ENCODE assay signal across 14 cellular contexts in genomic region chr18:50334546-50335152, GRCh38. TPM values are rescaled to one million over a fixed set of nuclear protein-coding genes. Genes with fewer than 3 reads are reported as not detected.
DNase-seq lines count a peak whose midpoint lies in the region; ATAC-seq and TF ChIP-seq lines count a peak whose summit lies in the region.
"Had no signal": no experiment of that assay in that cellular context is flagged by ENCODE, and none has a peak within 500 bp of the region (broad histone marks: within the 10 kb centered on the region; RNA-seq: fewer than 3 reads in every experiment).

No MANE protein-coding gene starts in this region.

- no peaks in the 10 kb centered on the region for H3K36me3 ChIP-seq in naive thymus-derived CD4-positive, alpha-beta T cell (ENCODE audit: control insufficient read depth in 2 of 3, insufficient read depth in 3 of 3, low read length in 3 of 3)
- H3K36me3 ChIP-seq: heart right ventricle, lower lobe of right lung had no signal

- peaks cover 0 to 12% (median 2%) of the 10 kb centered on the region in 11 donors for H3K9me3 Mint-ChIP-seq in naive thymus-derived CD4-positive, alpha-beta T cell
- peaks cover 2% of the 10 kb centered on the region for H3K9me3 Mint-ChIP-seq in activated CD8-positive, alpha-beta T cell treated with anti-CD3 and anti-CD28 coated beads for 36 hours
- H3K9me3 Mint-ChIP-seq: effector memory CD8-positive, alpha-beta T cell had no signal

- no peak for DNase-seq in naive thymus-derived CD4-positive, alpha-beta T cell
- DNase-seq in RKO (ENCODE audit: low spot score) (no peak), cardiac septum (ENCODE audit: low spot score) (no peak)
- no peak for DNase-seq in activated CD8-positive, alpha-beta T cell treated with anti-CD3 and anti-CD28 coated beads for 36 hours
- DNase-seq: effector memory CD8-positive, alpha-beta T cell; heart right ventricle; lower lobe of right lung; stimulated activated naive CD8-positive, alpha-beta T cell treated with anti-CD3 and anti-CD28 coated beads, Interleukin-15, Interleukin-2, amounts not matched to agents 100 U/mL and 50 U/mL, for 24 hours; T1000 had no signal

- no peak overlapping the region for H3K27ac ChIP-seq in naive thymus-derived CD4-positive, alpha-beta T cell (ENCODE audit: low read depth, low read length)
- H3K27ac ChIP-seq: heart right ventricle, lower lobe of right lung had no signal

- CTCF ChIA-PET in naive thymus-derived CD4-positive, alpha-beta T cell (lab: Charles Lee) = no interaction called here
- CTCF ChIA-PET in activated CD8-positive, alpha-beta T cell treated with anti-CD3 and anti-CD28 coated beads for 36 hours (lab: Charles Lee) = interaction anchor here (3.5 kb wide), 1 partner anchor 22 kb away, joined by 18 read pairs; no protein-coding TSS in a partner anchor

- peaks cover 0 to 2% (median 0%) of the 10 kb centered on the region in 7 donors for H3K4me1 Mint-ChIP-seq in naive thymus-derived CD4-positive, alpha-beta T cell
- no peaks in the 10 kb centered on the region for H3K4me1 Mint-ChIP-seq in activated CD8-positive, alpha-beta T cell treated with anti-CD3 and anti-CD28 coated beads for 36 hours (ENCODE audit: low read depth)

- no peak overlapping the region for H3K27ac Mint-ChIP-seq in naive thymus-derived CD4-positive, alpha-beta T cell
- no peak overlapping the region for H3K27ac Mint-ChIP-seq in activated CD8-positive, alpha-beta T cell treated with anti-CD3 and anti-CD28 coated beads for 36 hours
- H3K27ac Mint-ChIP-seq: effector memory CD8-positive, alpha-beta T cell had no signal

- POLR2A ChIA-PET in naive thymus-derived CD4-positive, alpha-beta T cell (lab: Charles Lee) = no interaction called here
- POLR2A ChIA-PET in activated CD8-positive, alpha-beta T cell treated with anti-CD3 and anti-CD28 coated beads for 36 hours (lab: Charles Lee) = no interaction called here

- intact Hi-C loops in naive thymus-derived CD4-positive, alpha-beta T cell (cut with micrococcal nuclease) = no loop called here
- intact Hi-C loops in activated CD8-positive, alpha-beta T cell treated with anti-CD3 and anti-CD28 coated beads for 36 hours (cut with micrococcal nuclease) = no loop called here
- intact Hi-C loops in cardiac septum (cut with DNase I) = no loop called here

- H3K27me3 Mint-ChIP-seq in naive thymus-derived CD4-positive, alpha-beta T cell = peaks cover 0 to 14% (median 6%) of the 10 kb centered on the region in 5 donors
- peaks cover 4% of the 10 kb centered on the region for H3K27me3 Mint-ChIP-seq in activated CD8-positive, alpha-beta T cell treated with anti-CD3 and anti-CD28 coated beads for 36 hours

- H3K4me1 ChIP-seq in naive thymus-derived CD4-positive, alpha-beta T cell (ENCODE audit: control insufficient read depth in 2 of 2, insufficient read depth in 2 of 2, low read length in 2 of 2) = no peaks in the 10 kb centered on the region
- H3K4me1 ChIP-seq: heart right ventricle, lower lobe of right lung had no signal

- no peak for TF ChIP-seq CTCF in activated CD8-positive, alpha-beta T cell treated with anti-CD3 and anti-CD28 coated beads for 36 hours (IDR thresholded peaks at IDR 0.05)

- no peaks in the 10 kb centered on the region for H3K27me3 ChIP-seq in naive thymus-derived CD4-positive, alpha-beta T cell (ENCODE audit: control insufficient read depth in 2 of 2, insufficient read depth in 2 of 2, low read length in 2 of 2)
- H3K27me3 ChIP-seq: heart right ventricle had no signal

- no peaks in the 10 kb centered on the region for H3K36me3 Mint-ChIP-seq in naive thymus-derived CD4-positive, alpha-beta T cell
- H3K36me3 Mint-ChIP-seq in activated CD8-positive, alpha-beta T cell treated with anti-CD3 and anti-CD28 coated beads for 36 hours (ENCODE audit: low read depth) = no peaks in the 10 kb centered on the region

- no peak overlapping the region for H3K4me3 ChIP-seq in naive thymus-derived CD4-positive, alpha-beta T cell (ENCODE audit: low read length)
- H3K4me3 ChIP-seq: heart right ventricle, lower lobe of right lung had no signal

- no peak overlapping the region for H3K4me3 Mint-ChIP-seq in naive thymus-derived CD4-positive, alpha-beta T cell
- no peak overlapping the region for H3K4me3 Mint-ChIP-seq in activated CD8-positive, alpha-beta T cell treated with anti-CD3 and anti-CD28 coated beads for 36 hours
- H3K4me3 Mint-ChIP-seq: effector memory CD8-positive, alpha-beta T cell had no signal

- no peaks in the 10 kb centered on the region for H3K9me3 ChIP-seq in naive thymus-derived CD4-positive, alpha-beta T cell (ENCODE audit: control insufficient read depth in 2 of 3, low read length in 3 of 3)
- H3K9me3 ChIP-seq: lower lobe of right lung had no signal

- peak; percentile 60 for ATAC-seq in GM19324 (IDR thresholded peaks at IDR 0.05; ENCODE audit: low FRiP score, unreplicated experiment)
- ATAC-seq in HG02642 (IDR thresholded peaks at IDR 0.05; ENCODE audit: poor library complexity, unreplicated experiment) = peak; percentile 51
- peak; percentile 79 for ATAC-seq in HG03460 (IDR thresholded peaks at IDR 0.05; ENCODE audit: unreplicated experiment)
- ATAC-seq in naive thymus-derived CD4-positive, alpha-beta T cell = peak; percentile 26
- no peak for ATAC-seq in HG03280 (IDR thresholded peaks at IDR 0.05; ENCODE audit: unreplicated experiment)
- ATAC-seq in activated CD8-positive, alpha-beta T cell treated with anti-CD3 and anti-CD28 coated beads for 36 hours = no peak
- ATAC-seq: effector memory CD8-positive, alpha-beta T cell; HCT116; heart right ventricle; lower lobe of right lung; stimulated activated naive CD8-positive, alpha-beta T cell treated with anti-CD3 and anti-CD28 coated beads, Interleukin-15, Interleukin-2, amounts not matched to agents 100 U/mL and 50 U/mL, for 24 hours had no signal

RNA-seq across cellular contexts. Expression of gene SKA1, which starts 40.2 kb away (rescaled TPM):
- total RNA-seq in naive thymus-derived CD4-positive, alpha-beta T cell = 10 to 100 TPM in 1 of 5 experiments, under 1 TPM in 4; 0.27 to 24.8 (median 0.43) TPM
- under 1 TPM in 1 of 2 donors, not detected in 1; 0.16 TPM for polyA plus RNA-seq in naive thymus-derived CD4-positive, alpha-beta T cell
- 10 to 100 TPM; 29.4 to 32.2 TPM for total RNA-seq in activated CD8-positive, alpha-beta T cell treated with anti-CD3 and anti-CD28 coated beads for 36 hours
- 0.13 TPM for total RNA-seq in cardiac septum

RNA-seq across cellular contexts. Expression of gene CXXC1, which starts 47.2 kb away (rescaled TPM):
- total RNA-seq in naive thymus-derived CD4-positive, alpha-beta T cell = 100 to 1,000 TPM; 141 to 197 (median 155) TPM
- polyA plus RNA-seq in naive thymus-derived CD4-positive, alpha-beta T cell = 100 to 1,000 TPM in 1 of 2 donors, 10 to 100 TPM in 1; 78.3 to 111 TPM
- total RNA-seq in activated CD8-positive, alpha-beta T cell treated with anti-CD3 and anti-CD28 coated beads for 36 hours = 10 to 100 TPM; 87.0 to 88.0 TPM
- total RNA-seq in cardiac septum = 33.5 TPM

RNA-seq across cellular contexts. Expression of gene MBD1, which starts 53.3 kb away (rescaled TPM):
- total RNA-seq in naive thymus-derived CD4-positive, alpha-beta T cell = 100 to 1,000 TPM in 4 of 5 experiments, 10 to 100 TPM in 1; 97.5 to 158 (median 118) TPM
- polyA plus RNA-seq in naive thymus-derived CD4-positive, alpha-beta T cell = 10 to 100 TPM; 26.1 to 46.1 TPM
- 10 to 100 TPM; 67.4 to 69.0 TPM for total RNA-seq in activated CD8-positive, alpha-beta T cell treated with anti-CD3 and anti-CD28 coated beads for 36 hours
- 54.4 TPM for total RNA-seq in cardiac septum

Comparison
In these comparisons a context has a peak if more than half of its experiments do, and no peak if none do; other contexts are left out.
1. ATAC-seq: peak in GM19324 (single experiment), HG02642 (single experiment), HG03460 (single experiment) and naive thymus-derived CD4-positive, alpha-beta T cell (single experiment); none in HG03280 (single experiment) and activated CD8-positive, alpha-beta T cell treated with anti-CD3 and anti-CD28 coated beads for 36 hours (single experiment).